1 cellular context compared by ENCODE assay signal in the genomic region with DNA sequence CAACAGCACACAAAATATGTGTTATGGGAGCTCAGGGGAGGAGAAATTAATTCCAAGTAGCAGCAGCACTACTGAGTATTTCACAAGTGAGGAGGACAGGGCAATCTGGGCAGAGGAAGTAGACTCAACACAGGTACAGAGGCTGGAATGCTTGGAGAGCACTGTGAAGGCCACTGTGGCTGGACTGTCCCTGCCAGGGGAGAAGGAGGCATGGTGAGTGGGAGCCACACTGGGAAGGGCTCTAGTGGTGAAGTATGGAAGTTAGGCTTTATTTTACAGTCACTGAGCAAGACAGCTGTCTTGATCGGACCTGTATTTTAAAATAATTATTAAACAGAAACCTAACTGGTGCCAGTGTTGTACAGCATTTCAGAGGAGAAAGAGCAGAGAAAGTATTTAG.
TF ChIP-seq lines count a peak whose summit lies in the region.

No MANE protein-coding gene starts in this region.

TF ChIP-seq in WTC11, 78 proteins besides CTCF, POLR2A, EP300 and RAD21 (continued from another document):
- TF ChIP-seq AR (CRISPR knock-in tag; IDR thresholded peaks at IDR 0.05) (no peak), IRF2 (CRISPR knock-in tag; IDR thresholded peaks at IDR 0.05; ENCODE audit: borderline replicate concordance, low read depth) (no peak), ZMAT4 (CRISPR knock-in tag; IDR thresholded peaks at IDR 0.05) (no peak), CREM (CRISPR knock-in tag; IDR thresholded peaks at IDR 0.05) (no peak), SMAD4 (CRISPR knock-in tag; IDR thresholded peaks at IDR 0.05) (no peak), ZNF138 (CRISPR knock-in tag; conservative IDR thresholded peaks at IDR 0.05) (no peak), HMGXB4 (CRISPR knock-in tag; IDR thresholded peaks at IDR 0.05) (no peak), HMGA2 (CRISPR knock-in tag; IDR thresholded peaks at IDR 0.05) (no peak)
- TF ChIP-seq, protein P1, sequence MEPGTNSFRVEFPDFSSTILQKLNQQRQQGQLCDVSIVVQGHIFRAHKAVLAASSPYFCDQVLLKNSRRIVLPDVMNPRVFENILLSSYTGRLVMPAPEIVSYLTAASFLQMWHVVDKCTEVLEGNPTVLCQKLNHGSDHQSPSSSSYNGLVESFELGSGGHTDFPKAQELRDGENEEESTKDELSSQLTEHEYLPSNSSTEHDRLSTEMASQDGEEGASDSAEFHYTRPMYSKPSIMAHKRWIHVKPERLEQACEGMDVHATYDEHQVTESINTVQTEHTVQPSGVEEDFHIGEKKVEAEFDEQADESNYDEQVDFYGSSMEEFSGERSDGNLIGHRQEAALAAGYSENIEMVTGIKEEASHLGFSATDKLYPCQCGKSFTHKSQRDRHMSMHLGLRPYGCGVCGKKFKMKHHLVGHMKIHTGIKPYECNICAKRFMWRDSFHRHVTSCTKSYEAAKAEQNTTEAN (CRISPR knock-in tag; IDR thresholded peaks at IDR 0.05) = no peak
- TF ChIP-seq, protein P2, sequence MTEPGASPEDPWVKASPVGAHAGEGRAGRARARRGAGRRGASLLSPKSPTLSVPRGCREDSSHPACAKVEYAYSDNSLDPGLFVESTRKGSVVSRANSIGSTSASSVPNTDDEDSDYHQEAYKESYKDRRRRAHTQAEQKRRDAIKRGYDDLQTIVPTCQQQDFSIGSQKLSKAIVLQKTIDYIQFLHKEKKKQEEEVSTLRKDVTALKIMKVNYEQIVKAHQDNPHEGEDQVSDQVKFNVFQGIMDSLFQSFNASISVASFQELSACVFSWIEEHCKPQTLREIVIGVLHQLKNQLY (CRISPR knock-in tag; IDR thresholded peaks at IDR 0.05) = no peak
- TF ChIP-seq, protein P3, sequence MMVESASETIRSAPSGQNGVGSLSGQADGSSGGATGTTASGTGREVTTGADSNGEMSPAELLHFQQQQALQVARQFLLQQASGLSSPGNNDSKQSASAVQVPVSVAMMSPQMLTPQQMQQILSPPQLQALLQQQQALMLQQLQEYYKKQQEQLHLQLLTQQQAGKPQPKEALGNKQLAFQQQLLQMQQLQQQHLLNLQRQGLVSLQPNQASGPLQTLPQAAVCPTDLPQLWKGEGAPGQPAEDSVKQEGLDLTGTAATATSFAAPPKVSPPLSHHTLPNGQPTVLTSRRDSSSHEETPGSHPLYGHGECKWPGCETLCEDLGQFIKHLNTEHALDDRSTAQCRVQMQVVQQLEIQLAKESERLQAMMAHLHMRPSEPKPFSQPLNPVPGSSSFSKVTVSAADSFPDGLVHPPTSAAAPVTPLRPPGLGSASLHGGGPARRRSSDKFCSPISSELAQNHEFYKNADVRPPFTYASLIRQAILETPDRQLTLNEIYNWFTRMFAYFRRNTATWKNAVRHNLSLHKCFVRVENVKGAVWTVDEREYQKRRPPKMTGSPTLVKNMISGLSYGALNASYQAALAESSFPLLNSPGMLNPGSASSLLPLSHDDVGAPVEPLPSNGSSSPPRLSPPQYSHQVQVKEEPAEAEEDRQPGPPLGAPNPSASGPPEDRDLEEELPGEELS (CRISPR knock-in tag; IDR thresholded peaks at IDR 0.05) = no peak
TF ChIP-seq in WTC11: peak in this region for 0.
